Comparison of ENCODE assay signal across 33 cellular contexts in the genomic region with DNA sequence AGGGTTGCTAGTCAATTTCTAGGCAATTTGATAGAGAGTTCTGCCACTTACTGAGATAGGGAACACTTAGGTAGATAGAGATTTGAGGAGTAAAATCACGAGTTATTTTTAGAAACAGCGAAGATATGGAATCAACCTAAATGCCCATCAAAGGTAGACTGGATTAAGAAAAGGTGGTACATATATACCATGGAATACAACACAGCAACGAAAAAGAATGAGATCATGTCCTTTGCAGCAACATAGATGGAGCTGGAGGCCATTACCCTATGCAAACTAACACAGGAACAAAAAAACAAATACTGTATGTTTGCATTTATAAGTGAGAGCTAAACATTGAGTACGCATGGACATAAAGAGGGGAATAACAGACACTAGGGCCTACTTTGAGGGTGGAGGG.
"Had no signal": no experiment of that assay in that cellular context is flagged by ENCODE, and none has a peak within 500 bp of the region (broad histone marks: within the 10 kb centered on the region; RNA-seq: fewer than 3 reads in every experiment).

No MANE protein-coding gene starts in this region.

- H3K4me1 ChIP-seq: SJCRH30 had no signal

- H3K9me3 Mint-ChIP-seq: activated CD8-positive, alpha-beta T cell treated with anti-CD3 and anti-CD28 coated beads for 36 hours; activated T-cell treated with anti-CD3 and anti-CD28 coated beads, Interleukin-2, amount 50 U/mL, for 72 hours; activated T-helper 17 cell treated with anti-CD3 and anti-CD28 coated beads, Interleukin-2, amount 50 U/mL, for 72 hours had no signal

- H3K27me3 Mint-ChIP-seq: activated CD4-positive, alpha-beta T cell treated with anti-CD3 and anti-CD28 coated beads, Interleukin-2, amount 10 ng/mL, durations not matched to agents 24 days and 14 days; activated CD8-positive, alpha-beta T cell treated with anti-CD3 and anti-CD28 coated beads for 36 hours; activated naive CD8-positive, alpha-beta T cell treated with anti-CD3 and anti-CD28 coated beads for 36 hours; activated T-helper 17 cell treated with anti-CD3 and anti-CD28 coated beads, Interleukin-2, amount 50 U/mL, for 72 hours had no signal

- H3K27ac ChIP-seq: SJCRH30, SK-N-MC, WERI-Rb-1 had no signal

- H3K4me3 Mint-ChIP-seq: activated CD4-positive, alpha-beta T cell treated with anti-CD3 and anti-CD28 coated beads, Interleukin-2, amount 10 ng/mL, durations not matched to agents 24 days and 14 days; activated CD8-positive, alpha-beta T cell treated with anti-CD3 and anti-CD28 coated beads for 36 hours; activated naive CD8-positive, alpha-beta T cell treated with anti-CD3 and anti-CD28 coated beads for 36 hours; activated T-helper 17 cell treated with anti-CD3 and anti-CD28 coated beads, Interleukin-2, amount 50 U/mL, for 72 hours had no signal

- DNase-seq: activated CD4-positive, alpha-beta T cell treated with anti-CD3 and anti-CD28 coated beads for 1 hour; activated CD4-positive, alpha-beta T cell treated with anti-CD3 and anti-CD28 coated beads, Interleukin-2, amount 10 ng/mL, durations not matched to agents 24 days and 14 days; activated CD4-positive, alpha-beta T cell treated with anti-CD3 and anti-CD28 coated beads, Interleukin-2, amount 50 U/mL, for 4 hours; activated CD4-positive, CD25-positive, alpha-beta regulatory T cell; activated CD8-positive, alpha-beta T cell treated with anti-CD3 and anti-CD28 coated beads for 36 hours; activated effector memory CD4-positive, alpha-beta T cell treated with anti-CD3 and anti-CD28 coated beads, Interleukin-2, amount 50 U/mL, for 16 hours; activated naive CD4-positive, alpha-beta T cell; activated naive CD4-positive, alpha-beta T cell treated with anti-CD3 and anti-CD28 coated beads, Interleukin-2, amount 50 U/mL, for 16 hours; activated naive CD8-positive, alpha-beta T cell treated with anti-CD3 and anti-CD28 coated beads for 36 hours; activated T-cell treated with anti-CD3 and anti-CD28 coated beads, Interleukin-2, amount 50 U/mL, for 1 hour; activated T-cell treated with anti-CD3 and anti-CD28 coated beads, Interleukin-2, amount 50 U/mL, for 72 hours; amygdala; cerebellar nuclear complex; Karpas-422; MG63; NCI-H1048; NCI-H1105 treated with DMSO at 0.1 percent for 48 hours; NCI-H1436; NCI-H1694; NCI-H2029; NCI-H2171; NCI-H2227 treated with DMSO at 0.1 percent for 48 hours; NCI-H446; NCI-H510A treated with DMSO at 0.1 percent for 48 hours; NCI-H69; NCI-H82; SHP77; SJCRH30; T1000; WERI-Rb-1 had no signal

- H3K4me3 ChIP-seq: MG63, SJCRH30, SK-N-MC had no signal

- H3K27me3 ChIP-seq: ascending aorta, MG63, SJCRH30 had no signal

- H3K9me3 ChIP-seq: ascending aorta, MG63, SJCRH30 had no signal

- H3K27ac Mint-ChIP-seq: activated CD4-positive, alpha-beta T cell treated with anti-CD3 and anti-CD28 coated beads, Interleukin-2, amount 10 ng/mL, durations not matched to agents 24 days and 14 days; activated CD8-positive, alpha-beta T cell treated with anti-CD3 and anti-CD28 coated beads for 36 hours; activated naive CD8-positive, alpha-beta T cell treated with anti-CD3 and anti-CD28 coated beads for 36 hours had no signal

- H3K36me3 ChIP-seq: ascending aorta, SJCRH30, WERI-Rb-1 had no signal
